In the genomic region with DNA sequence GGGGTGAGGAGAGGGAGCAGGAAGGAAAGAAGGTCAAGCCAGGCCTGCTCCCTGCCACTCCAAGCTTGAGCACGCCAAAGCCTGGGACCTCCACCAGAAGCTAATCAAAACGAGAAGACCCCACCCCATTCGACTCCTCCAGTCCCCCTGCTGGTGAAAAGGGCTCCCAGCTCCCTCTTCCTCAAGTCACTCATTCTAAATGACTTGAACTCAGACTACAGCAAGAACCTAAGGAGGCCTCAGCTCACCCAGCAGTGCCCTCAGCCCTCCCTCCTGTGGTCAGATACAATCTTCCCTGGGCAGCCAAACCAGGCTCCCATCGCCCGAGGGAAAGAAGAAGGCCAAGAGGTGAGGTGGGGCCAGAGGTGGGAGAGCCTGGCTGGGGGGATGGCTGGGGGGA, we compare ENCODE assay signal across 9 cellular contexts. TPM values are rescaled to one million over a fixed set of nuclear protein-coding genes. Genes with fewer than 3 reads are reported as not detected.
DNase-seq lines count a peak whose midpoint lies in the region; ATAC-seq and TF ChIP-seq lines count a peak whose summit lies in the region.
"Had no signal": no experiment of that assay in that cellular context is flagged by ENCODE, and none has a peak within 500 bp of the region (broad histone marks: within the 10 kb centered on the region; RNA-seq: fewer than 3 reads in every experiment).

No MANE protein-coding gene starts in this region.

- peaks cover 55% of the 10 kb centered on the region for H4K20me1 ChIP-seq in hepatocyte (ENCODE audit: insufficient read depth, poor library complexity, severe bottlenecking)

- no peaks in the 10 kb centered on the region for H3K27me3 Mint-ChIP-seq in T-helper 17 cell

- H2AFZ ChIP-seq in hepatocyte = no peak overlapping the region

- peaks cover 91 to 100% (median 97%) of the 10 kb centered on the region in 4 donors for H3K4me1 ChIP-seq in esophagus muscularis mucosa
- peaks cover 19% of the 10 kb centered on the region for H3K4me1 ChIP-seq in hepatocyte (ENCODE audit: insufficient read depth)

- peak overlapping the region; percentile 90 for H3K27ac Mint-ChIP-seq in T-helper 17 cell

- no peak overlapping the region for H3K4me2 ChIP-seq in hepatocyte

- peaks cover 74% of the 10 kb centered on the region for H3K79me2 ChIP-seq in hepatocyte

- H3K27ac ChIP-seq in esophagus muscularis mucosa (replicated peaks in 1 of 4) (peak overlapping the region; percentile 92 to 99 (median 98)), skin epidermis (peak overlapping the region in 20 of 21 experiments; percentile 6 to 84 (median 70)), hepatocyte (no peak overlapping the region)
- H3K27ac ChIP-seq: SK-N-MC had no signal

- H3K36me3 ChIP-seq in esophagus muscularis mucosa (peaks cover 15 to 44% (median 26%) of the 10 kb centered on the region in 4 donors), hepatocyte (replicated peaks; ENCODE audit: insufficient read depth, low read depth) (no peaks in the 10 kb centered on the region)

- no peaks in the 10 kb centered on the region for H3K9me2 ChIP-seq in hepatocyte (replicated peaks; ENCODE audit: insufficient read depth)

- TF ChIP-seq CTCF in GM12874 (IDR thresholded peaks at IDR 0.05; ENCODE audit: insufficient read depth, low read depth, low read length) = peak; percentile 31; the same call in 1 of the 2 replicates
- peak in 1 of 3 experiments; percentile 27 for TF ChIP-seq CTCF in esophagus muscularis mucosa (IDR thresholded peaks at IDR 0.05)
- no peak for TF ChIP-seq CTCF in hepatocyte (IDR thresholded peaks at IDR 0.05; ENCODE audit: poor library complexity)

- intact Hi-C loops in esophagus muscularis mucosa (cut with DNase I) = no loop called here

- H3K27me3 ChIP-seq in esophagus muscularis mucosa = no peaks in the 10 kb centered on the region
- H3K27me3 ChIP-seq in hepatocyte = no peaks in the 10 kb centered on the region

- DNase-seq in T-helper 17 cell (no peak), esophagus muscularis mucosa (ENCODE audit: extremely low spot score) (no peak), hepatocyte (ENCODE audit: low spot score) (no peak), superior temporal gyrus (ENCODE audit: extremely low spot score) (no peak), NCI-H2227 (lab: John Stamatoyannopoulos, UW; ENCODE audit: unreplicated experiment) (no peak)

- H3K9me3 ChIP-seq in T-helper 17 cell (ENCODE audit: control insufficient read depth, low read length, poor library complexity, severe bottlenecking) (no peaks in the 10 kb centered on the region), esophagus muscularis mucosa (no peaks in the 10 kb centered on the region), hepatocyte (ENCODE audit: low read depth) (no peaks in the 10 kb centered on the region)

- peaks cover 46% of the 10 kb centered on the region for H3K4me1 Mint-ChIP-seq in T-helper 17 cell

- TF ChIP-seq EP300 in esophagus muscularis mucosa (IDR thresholded peaks at IDR 0.05) = no peak

- TF ChIP-seq POLR2A in esophagus muscularis mucosa (IDR thresholded peaks at IDR 0.05; ENCODE audit: low read depth) = no peak

- ATAC-seq in T-helper 17 cell (peak; percentile 35), GM21723 (IDR thresholded peaks at IDR 0.05; ENCODE audit: unreplicated experiment) (no peak)

- peaks cover 2% of the 10 kb centered on the region for H3K36me3 Mint-ChIP-seq in T-helper 17 cell (ENCODE audit: low read depth)

- H3K4me3 Mint-ChIP-seq in T-helper 17 cell = peak overlapping the region; percentile 77

- WGBS in esophagus muscularis mucosa = 36% methylated on average over 4 of the region's 5 CpGs
- 71% methylated on average over 4 of the region's 5 CpGs for WGBS in hepatocyte (ENCODE audit: low lambda C conversion rate, missing lambda C conversion rate)

- H3K4me3 ChIP-seq in esophagus muscularis mucosa = peak overlapping the region in 1 of 4 donors; percentile 13
- no peak overlapping the region for H3K4me3 ChIP-seq in skin epidermis
- H3K4me3 ChIP-seq in hepatocyte = no peak overlapping the region
- H3K4me3 ChIP-seq: SK-N-MC had no signal

RNA-seq across cellular contexts. Expression of gene HDAC7, which starts 17.4 kb away (rescaled TPM):
- total RNA-seq in T-helper 17 cell (100 to 1,000 TPM; 129 to 151 TPM), esophagus muscularis mucosa (100 to 1,000 TPM in 1 of 4 donors, 10 to 100 TPM in 3; 58.3 to 105 (median 82.5) TPM), hepatocyte (17.9 and 19.0 TPM in 2 replicates)
- 41.2 and 45.5 TPM in 2 replicates for polyA plus RNA-seq in hepatocyte

RNA-seq across cellular contexts. Expression of gene SLC48A1, which starts 29.3 kb away (rescaled TPM):
- 1 to 10 TPM; 5.9 to 6.9 TPM for total RNA-seq in T-helper 17 cell
- 10 to 100 TPM; 34.5 to 56.0 (median 40.7) TPM for total RNA-seq in esophagus muscularis mucosa
- 11.2 and 13.0 TPM in 2 replicates for total RNA-seq in hepatocyte
- 20.2 and 22.6 TPM in 2 replicates for polyA plus RNA-seq in hepatocyte

RNA-seq across cellular contexts. Expression of gene RAPGEF3, which starts 43.6 kb away (rescaled TPM):
- under 1 TPM; 0.27 to 0.55 TPM for total RNA-seq in T-helper 17 cell
- total RNA-seq in esophagus muscularis mucosa = 10 to 100 TPM; 18.3 to 48.2 (median 32.5) TPM
- total RNA-seq in hepatocyte = 1.0 and 2.6 TPM in 2 replicates
- 1.6 and 2.1 TPM in 2 replicates for polyA plus RNA-seq in hepatocyte
